In genomic region chr12:132245521-132246101, GRCh38 we compare ENCODE assay signal across 26 cellular contexts.
"Had no signal": no experiment of that assay in that cellular context is flagged by ENCODE, and none has a peak within 500 bp of the region (broad histone marks: within the 10 kb centered on the region; RNA-seq: fewer than 3 reads in every experiment).

No MANE protein-coding gene starts in this region.

- DNase-seq: activated CD4-positive, alpha-beta T cell treated with anti-CD3 and anti-CD28 coated beads for 1 hour; activated CD4-positive, alpha-beta T cell treated with anti-CD3 and anti-CD28 coated beads, Interleukin-2, amount 10 ng/mL, durations not matched to agents 7 days and 5 days; activated CD8-positive, alpha-beta T cell treated with anti-CD3 and anti-CD28 coated beads for 36 hours; activated gamma-delta T cell treated with Interleukin-2 at 50 U/mL for 16 hours; activated naive CD4-positive, alpha-beta T cell treated with anti-CD3 and anti-CD28 coated beads, Interleukin-2, amount 50 U/mL, for 16 hours; activated T-cell treated with anti-CD3 and anti-CD28 coated beads, Interleukin-2, amount 50 U/mL, for 4 hours; amniotic stem cell; central memory CD4-positive, alpha-beta T cell; dermis blood vessel endothelial cell; effector CD4-positive, alpha-beta T cell; esophagus squamous epithelium; foreskin melanocyte; hippocampal formation; midbrain; naive thymus-derived CD4-positive, alpha-beta T cell; occipital lobe; stimulated activated naive CD4-positive, alpha-beta T cell treated with Interleukin-2 at 50 U/mL for 16 hours; T-helper 17 cell; T1000; uterus had no signal

- H3K4me3 ChIP-seq: esophagus squamous epithelium, thoracic aorta, uterus had no signal

- H3K27ac ChIP-seq: epithelial cell of prostate, esophagus squamous epithelium, thoracic aorta, uterus had no signal

- H3K27me3 ChIP-seq: uterus had no signal

- H3K36me3 ChIP-seq: esophagus squamous epithelium, thoracic aorta, uterus had no signal

- H3K27me3 Mint-ChIP-seq: activated CD8-positive, alpha-beta T cell treated with anti-CD3 and anti-CD28 coated beads for 36 hours; activated T-helper 17 cell treated with anti-CD3 and anti-CD28 coated beads, Interleukin-2, amount 50 U/mL, for 72 hours had no signal

- H3K9me3 ChIP-seq: esophagus squamous epithelium, thoracic aorta, uterus had no signal

- H3K27ac Mint-ChIP-seq: activated CD4-positive, alpha-beta T cell treated with anti-CD3 and anti-CD28 coated beads, Interleukin-2, amount 10 ng/mL, durations not matched to agents 7 days and 5 days; activated CD8-positive, alpha-beta T cell treated with anti-CD3 and anti-CD28 coated beads for 36 hours; activated T-helper 17 cell treated with anti-CD3 and anti-CD28 coated beads, Interleukin-2, amount 50 U/mL, for 72 hours; memory B cell; T-helper 17 cell; WTC11 had no signal

- H3K4me1 ChIP-seq: esophagus squamous epithelium, uterus had no signal

- ATAC-seq: activated CD8-positive, alpha-beta T cell treated with anti-CD3 and anti-CD28 coated beads for 36 hours; activated T-cell treated with anti-CD3 and anti-CD28 coated beads, Interleukin-2, amount 50 U/mL, for 4 hours; activated T-helper 17 cell treated with anti-CD3 and anti-CD28 coated beads, Interleukin-2, amount 50 U/mL, for 72 hours; naive thymus-derived CD4-positive, alpha-beta T cell; T-helper 17 cell; WTC11 had no signal

- H3K4me3 Mint-ChIP-seq: activated CD4-positive, alpha-beta T cell treated with anti-CD3 and anti-CD28 coated beads, Interleukin-2, amount 10 ng/mL, durations not matched to agents 7 days and 5 days; activated CD8-positive, alpha-beta T cell treated with anti-CD3 and anti-CD28 coated beads for 36 hours; activated T-cell treated with anti-CD3 and anti-CD28 coated beads, Interleukin-2, amount 50 U/mL, for 4 hours; activated T-helper 17 cell treated with anti-CD3 and anti-CD28 coated beads, Interleukin-2, amount 50 U/mL, for 72 hours; memory B cell; naive thymus-derived CD4-positive, alpha-beta T cell; neural crest cell; T-helper 17 cell; WTC11 had no signal

- H3K36me3 Mint-ChIP-seq: memory B cell; naive thymus-derived CD4-positive, alpha-beta T cell; WTC11 had no signal

- H3K9me3 Mint-ChIP-seq: activated CD8-positive, alpha-beta T cell treated with anti-CD3 and anti-CD28 coated beads for 36 hours; activated T-cell treated with anti-CD3 and anti-CD28 coated beads, Interleukin-2, amount 50 U/mL, for 4 hours; activated T-helper 17 cell treated with anti-CD3 and anti-CD28 coated beads, Interleukin-2, amount 50 U/mL, for 72 hours; memory B cell; neural crest cell had no signal

- H3K4me1 Mint-ChIP-seq: activated CD4-positive, alpha-beta T cell treated with anti-CD3 and anti-CD28 coated beads, Interleukin-2, amount 10 ng/mL, durations not matched to agents 7 days and 5 days; WTC11 had no signal
